Comparison of ENCODE assay signal across 10 cellular contexts in genomic region chr7:1060315-1061080, GRCh38. TPM values are rescaled to one million over a fixed set of nuclear protein-coding genes. Genes with fewer than 3 reads are reported as not detected.
A peak's percentile ranks its signal among the peaks of the same experiment; 100 is the strongest.
DNase-seq lines count a peak whose midpoint lies in the region; ATAC-seq, FAIRE-seq and TF ChIP-seq lines count a peak whose summit lies in the region.
"Had no signal": no experiment of that assay in that cellular context is flagged by ENCODE, and none has a peak within 500 bp of the region (broad histone marks: within the 10 kb centered on the region; RNA-seq: fewer than 3 reads in every experiment).

No MANE protein-coding gene starts in this region.

- H3K9ac ChIP-seq in kidney (ENCODE audit: low read length in 2 of 2): peak overlapping the region in 1 of 2 donors; percentile 26

- peak overlapping the region; percentile 48 for H3K4me3 ChIP-seq in coronary artery
- H3K4me3 ChIP-seq in kidney (ENCODE audit: low read length in 2 of 2): peak overlapping the region in 1 of 2 donors; percentile 13
- H3K4me3 ChIP-seq in thoracic aorta: peak overlapping the region; percentile 2

- H3K9me3 ChIP-seq in kidney (ENCODE audit: control insufficient read depth in 1 of 2, low read length in 2 of 2) (no peaks in the 10 kb centered on the region), thoracic aorta (no peaks in the 10 kb centered on the region)

- H3K27me3 ChIP-seq in thoracic aorta (replicated peaks; ENCODE audit: insufficient read depth): no peaks in the 10 kb centered on the region

- ATAC-seq in HG02610 (IDR thresholded peaks at IDR 0.05; ENCODE audit: unreplicated experiment) (peak; percentile 24), thoracic aorta (ENCODE audit: insufficient number of reproducible peaks, low FRiP score, low read depth) (no peak), GM19395 (IDR thresholded peaks at IDR 0.05; ENCODE audit: unreplicated experiment) (no peak)

- peak overlapping the region; percentile 40 to 60 for H3K27ac ChIP-seq in coronary artery
- H3K27ac ChIP-seq in kidney (ENCODE audit: low read depth in 2 of 2, low read length in 2 of 2): peak overlapping the region; percentile 43 to 63
- H3K27ac ChIP-seq in thoracic aorta: no peak overlapping the region

- DNase-seq in coronary artery (ENCODE audit: low spot score) (no peak), kidney (peak; percentile 85), thoracic aorta (ENCODE audit: low spot score) (no peak), OCI-M2 (lab: John Stamatoyannopoulos, UW; ENCODE audit: unreplicated experiment) (no peak), NAMALWA (ENCODE audit: low spot score) (no peak), DMS 273 treated with DMSO at 0.1 percent for 48 hours (lab: John Stamatoyannopoulos, UW) (no peak)
- DNase-seq: NCI-H2227 treated with DMSO at 0.1 percent for 48 hours had no signal

- intact Hi-C loops in kidney (cut with DNase I): loop anchor here (5.0 kb wide), 1 partner anchor 68 kb away; no protein-coding TSS in a partner anchor

- H3K4me1 ChIP-seq in kidney (ENCODE audit: control insufficient read depth in 1 of 2, insufficient read depth in 1 of 2, low read depth in 1 of 2, low read length in 2 of 2) (peaks cover 11 to 16% of the 10 kb centered on the region in 2 donors), thoracic aorta (ENCODE audit: control insufficient read depth in 1 of 2, low read depth in 2 of 2) (peaks cover 0 to 11% of the 10 kb centered on the region in 2 donors)

- FAIRE-seq in kidney (lab: Jason Lieb, UNC): no peak
- FAIRE-seq: endometrium had no signal

- TF ChIP-seq CTCF in coronary artery (IDR thresholded peaks at IDR 0.05) (no peak), kidney (IDR thresholded peaks at IDR 0.05; ENCODE audit: borderline replicate concordance, extremely low read depth, insufficient read depth) (no peak), thoracic aorta (IDR thresholded peaks at IDR 0.05) (no peak)

- no peaks in the 10 kb centered on the region for H3K36me3 ChIP-seq in kidney (ENCODE audit: control insufficient read depth in 1 of 2, insufficient read depth in 2 of 2, low read length in 2 of 2)
- H3K36me3 ChIP-seq in thoracic aorta: no peaks in the 10 kb centered on the region

RNA-seq across cellular contexts. Expression of gene GPR146, which starts 16.2 kb away (rescaled TPM):
- total RNA-seq in kidney (10.3 TPM), thoracic aorta (10 to 100 TPM in 1 of 2 donors, 1 to 10 TPM in 1; 9.0 to 20.3 TPM)
- 7.6 TPM for polyA plus RNA-seq in kidney (ENCODE audit: insufficient read depth, low read depth, low replicate concordance)

RNA-seq across cellular contexts. Expression of gene GPER1, which starts 27.4 kb away (rescaled TPM):
- total RNA-seq in kidney: 5.2 TPM
- polyA plus RNA-seq in kidney (ENCODE audit: insufficient read depth, low read depth, low replicate concordance): 4.8 TPM
- total RNA-seq in thoracic aorta: 1 to 10 TPM; 3.9 to 5.3 TPM

Comparison
In these comparisons a context has a peak if more than half of its experiments do, and no peak if none do; other contexts are left out.
1. H3K27ac ChIP-seq: peak in coronary artery (2 of 2) and kidney (2 of 2); none in thoracic aorta (0 of 2).